ENCODE assay signal across 1 cellular context in genomic region chr12:12660201-12660600, GRCh38.
TF ChIP-seq lines count a peak whose summit lies in the region.

No MANE protein-coding gene starts in this region.

TF ChIP-seq in GM23338, 12 proteins besides CTCF, POLR2A, EP300 and RAD21 (continued from another document):
- TF ChIP-seq EZH2phosphoT487 (IDR thresholded peaks at IDR 0.05; ENCODE audit: unreplicated experiment) (no peak), NANOG (IDR thresholded peaks at IDR 0.05; ENCODE audit: borderline replicate concordance) (no peak), ZNF114 (CRISPR knock-in tag; IDR thresholded peaks at IDR 0.05) (no peak)
TF ChIP-seq in GM23338: peak in this region for 0.
